Comparison of ENCODE assay signal across 8 cellular contexts in the genomic region with DNA sequence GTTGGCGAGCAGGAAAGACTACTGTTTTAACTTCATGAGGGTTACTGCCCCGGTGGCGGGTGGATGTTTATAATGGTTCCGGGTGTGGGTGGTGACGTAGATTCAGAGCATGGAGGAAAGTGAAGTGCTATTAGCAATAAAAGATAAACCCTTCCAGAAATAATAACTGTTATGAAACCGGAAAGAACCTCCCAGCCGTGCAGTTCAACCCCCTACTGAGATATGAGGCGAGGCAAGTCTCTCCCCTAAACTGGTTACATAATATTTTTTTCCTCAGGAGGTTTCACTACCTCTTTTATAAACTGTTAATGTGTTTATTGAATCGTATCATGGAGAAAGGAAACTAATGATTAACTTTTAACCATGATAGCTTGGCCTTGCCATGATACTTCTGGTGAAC. TPM values are rescaled to one million over a fixed set of nuclear protein-coding genes. Genes with fewer than 3 reads are reported as not detected.
DNase-seq lines count a peak whose midpoint lies in the region; ATAC-seq and TF ChIP-seq lines count a peak whose summit lies in the region.

No MANE protein-coding gene starts in this region.

- no peaks in the 10 kb centered on the region; the same call in 1 of the 2 replicates for H3K9me3 Mint-ChIP-seq in HFFc6

- H3K4me3 ChIP-seq in SK-N-MC (peak overlapping the region; percentile 48), esophagus squamous epithelium (no peak overlapping the region)

- no peak for TF ChIP-seq POLR2A in esophagus squamous epithelium (IDR thresholded peaks at IDR 0.05)

- DNase-seq in SK-N-MC (ENCODE audit: low read depth, low spot score) (peak; percentile 71), omental fat pad (ENCODE audit: low spot score) (no peak), HFFc6 (no peak), esophagus squamous epithelium (lab: John Stamatoyannopoulos, UW) (no peak), substantia nigra (lab: John Stamatoyannopoulos, UW) (no peak), NCI-H524 (lab: John Stamatoyannopoulos, UW) (no peak)

- H3K36me3 Mint-ChIP-seq in HFFc6 (ENCODE audit: low read depth) = no peaks in the 10 kb centered on the region

- no peaks in the 10 kb centered on the region for H3K9me3 ChIP-seq in SK-N-MC (ENCODE audit: low read depth, low read length)
- H3K9me3 ChIP-seq in esophagus squamous epithelium = peaks cover 0 to 10% (median 0%) of the 10 kb centered on the region in 3 donors

- WGBS in esophagus squamous epithelium, 2 donors = 56 to 60% methylated on average over 9 of the region's 9 CpGs

- peak; percentile 83 for ATAC-seq in GM18873 (IDR thresholded peaks at IDR 0.05; ENCODE audit: low FRiP score, unreplicated experiment)
- ATAC-seq in HG02943 (IDR thresholded peaks at IDR 0.05; ENCODE audit: low read depth, unreplicated experiment) = peak; percentile 90
- peak; percentile 51 for ATAC-seq in omental fat pad (ENCODE audit: low FRiP score)

- TF ChIP-seq CTCF in omental fat pad (IDR thresholded peaks at IDR 0.05) (no peak), HFFc6 (IDR thresholded peaks at IDR 0.05) (no peak), esophagus squamous epithelium (IDR thresholded peaks at IDR 0.05) (no peak)

- H3K36me3 ChIP-seq in SK-N-MC (ENCODE audit: insufficient read depth, low read length) = no peaks in the 10 kb centered on the region
- no peaks in the 10 kb centered on the region for H3K36me3 ChIP-seq in esophagus squamous epithelium

- intact Hi-C loops in esophagus squamous epithelium (cut with DNase I) = no loop called here

- no peak overlapping the region for H3K4me3 Mint-ChIP-seq in HFFc6

- H3K27me3 Mint-ChIP-seq in HFFc6 (ENCODE audit: insufficient read depth) = peaks cover 5% of the 10 kb centered on the region

- H3K27me3 ChIP-seq in esophagus squamous epithelium = peaks cover 0 to 77% (median 0%) of the 10 kb centered on the region in 4 donors

- no peak overlapping the region for H3K27ac Mint-ChIP-seq in HFFc6

- H3K4me1 ChIP-seq in esophagus squamous epithelium = peaks cover 0 to 7% (median 7%) of the 10 kb centered on the region in 3 donors

- no peak overlapping the region for H3K9ac ChIP-seq in SK-N-MC (ENCODE audit: insufficient read length)

- no peak overlapping the region for H3K27ac ChIP-seq in SK-N-MC
- H3K27ac ChIP-seq in esophagus squamous epithelium = peak overlapping the region in 2 of 4 donors; percentile 33 to 51
- no peak overlapping the region for H3K27ac ChIP-seq in substantia nigra (ENCODE audit: low read depth, low read length, poor library complexity, severe bottlenecking)

- H3K4me1 Mint-ChIP-seq in HFFc6 (ENCODE audit: low read depth) = no peaks in the 10 kb centered on the region

RNA-seq across cellular contexts. Expression of a gene that starts 33.9 kb away (rescaled TPM):
- 10 to 100 TPM; 16.9 to 29.5 (median 22.4) TPM for total RNA-seq in omental fat pad
- total RNA-seq in HFFc6 (2021; fragmentation: NEBNext Ultra II Directional; extraction: Animal tissue kit (Norgen Biotek cat#: 25700)) = 10 to 100 TPM; 13.7 to 17.1 (median 16.0) TPM
- total RNA-seq in esophagus squamous epithelium = 10 to 100 TPM in 2 of 4 donors, 1 to 10 TPM in 2; 3.4 to 13.4 (median 8.2) TPM
